ENCODE assay signal across 23 cellular contexts in genomic region chr3:23583980-23584736, GRCh38.
"Had no signal": no experiment of that assay in that cellular context is flagged by ENCODE, and none has a peak within 500 bp of the region (broad histone marks: within the 10 kb centered on the region; RNA-seq: fewer than 3 reads in every experiment).

No MANE protein-coding gene starts in this region.

- ATAC-seq: Panc1, PC-3, Right ventricle myocardium inferior, SK-N-SH treated with all-trans-retinoic acid at 6 μM for 48 hours had no signal

- H3K36me3 ChIP-seq: SJCRH30 had no signal

- H3K4me3 ChIP-seq: SJCRH30 had no signal

- H3K27me3 ChIP-seq: SJCRH30 had no signal

- H3K9ac ChIP-seq: KMS-11 had no signal

- H3K4me1 ChIP-seq: SJCRH30 had no signal

- H3K4me2 ChIP-seq: KMS-11 had no signal

- DNase-seq: Kasumi-1; MM.1S; NCI-H1092 treated with DMSO at 0.1 percent for 48 hours; NCI-H1436; NCI-H187; NCI-H2029; NCI-H2081 treated with DMSO at 0.1 percent for 48 hours; NCI-H2171; NCI-H226; NCI-H446; NCI-H510A; NCI-H524 treated with DMSO at 0.1 percent for 48 hours; NCI-H69; NCI-H774; NK-92 treated with Interleukin-12 subunit alpha and Interleukin-12 subunit beta, amount 100 ng/mL, for 24 hours; PC-3; SHP77 treated with DMSO at 0.1 percent for 48 hours; SJCRH30; T-helper 1 cell had no signal

- H3K27ac ChIP-seq: KMS-11, SJCRH30 had no signal
